ENCODE assay signal across 25 cellular contexts in genomic region chr13:114135731-114136171, GRCh38. TPM values are rescaled to one million over a fixed set of nuclear protein-coding genes. Genes with fewer than 3 reads are reported as not detected.
DNase-seq lines count a peak whose midpoint lies in the region; ATAC-seq, FAIRE-seq and TF ChIP-seq lines count a peak whose summit lies in the region.
"Had no signal": no experiment of that assay in that cellular context is flagged by ENCODE, and none has a peak within 500 bp of the region (broad histone marks: within the 10 kb centered on the region; RNA-seq: fewer than 3 reads in every experiment).

No MANE protein-coding gene starts in this region.

- H3K36me3 ChIP-seq in upper lobe of right lung: no peaks in the 10 kb centered on the region
- H3K36me3 ChIP-seq: breast epithelium had no signal

- peak; percentile 4 for DNase-seq in activated naive CD4-positive, alpha-beta T cell treated with anti-CD3 and anti-CD28 coated beads, Interleukin-2, amount 50 U/mL, for 16 hours
- DNase-seq in activated naive CD4-positive, alpha-beta T cell (lab: John Stamatoyannopoulos, UW): no peak
- DNase-seq in RCC 7860 (ENCODE audit: low spot score): peak; percentile 42
- peak; percentile 90 for DNase-seq in glomerular visceral epithelial cell (ENCODE audit: extremely low spot score)
- peak; percentile 36 for DNase-seq in upper lobe of right lung
- no peak for DNase-seq in NCI-H2107 (lab: John Stamatoyannopoulos, UW)
- DNase-seq in SHP77 treated with DMSO at 0.1 percent for 48 hours (lab: John Stamatoyannopoulos, UW): no peak
- DNase-seq: activated T-cell treated with anti-CD3 and anti-CD28 coated beads, Interleukin-2, amount 50 U/mL, for 1 hour; foreskin fibroblast; HFFc6; KG1; mammary epithelial cell; natural killer cell; NCI-H1048; NCI-H510A; NK-92 treated with Interleukin-12 subunit alpha and Interleukin-12 subunit beta, amount 100 ng/mL, for 24 hours had no signal

- intact Hi-C loops in upper lobe of right lung (cut with DNase I): no loop called here

- peaks cover under 1% of the 10 kb centered on the region for H3K4me1 ChIP-seq in upper lobe of right lung

- H3K9me3 ChIP-seq in upper lobe of right lung: no peaks in the 10 kb centered on the region
- H3K9me3 ChIP-seq: breast epithelium had no signal

- H3K27me3 ChIP-seq in upper lobe of right lung: no peaks in the 10 kb centered on the region
- H3K27me3 ChIP-seq: breast epithelium had no signal

- ATAC-seq in upper lobe of right lung (no peak), HG02642 (IDR thresholded peaks at IDR 0.05; ENCODE audit: poor library complexity, unreplicated experiment) (no peak)
- ATAC-seq: natural killer cell had no signal

- TF ChIP-seq CTCF in upper lobe of right lung (IDR thresholded peaks at IDR 0.05): no peak

- peak; percentile 61 for FAIRE-seq in RCC 7860 (lab: Jason Lieb, UNC)

- H3K27ac ChIP-seq in upper lobe of right lung: no peak overlapping the region
- H3K27ac ChIP-seq: breast epithelium, C4-2B, epithelial cell of prostate had no signal

- no peak overlapping the region for H3K4me3 ChIP-seq in upper lobe of right lung
- H3K4me3 ChIP-seq: breast epithelium had no signal

RNA-seq across cellular contexts. Expression of gene RASA3, which starts 3.3 kb away (rescaled TPM):
- total RNA-seq in upper lobe of right lung: 17.3 TPM

RNA-seq across cellular contexts. Expression of gene CFAP97D2, which starts 43.3 kb away (rescaled TPM):
- total RNA-seq in upper lobe of right lung: not detected
- total RNA-seq: A673, breast epithelium, dermis microvascular lymphatic vessel endothelial cell, HFFc6, kidney epithelial cell, mammary epithelial cell, RPMI7951, skeletal muscle tissue had no signal

Comparison
In these comparisons a context has a peak if more than half of its experiments do, and no peak if none do; other contexts are left out.
1. DNase-seq: peak in activated naive CD4-positive, alpha-beta T cell treated with anti-CD3 and anti-CD28 coated beads, Interleukin-2, amount 50 U/mL, for 16 hours (single experiment), RCC 7860 (single experiment), glomerular visceral epithelial cell (single experiment) and upper lobe of right lung (single experiment); none in activated naive CD4-positive, alpha-beta T cell (0 of 4), NCI-H2107 (single experiment) and SHP77 treated with DMSO at 0.1 percent for 48 hours (single experiment).